In the genomic region with DNA sequence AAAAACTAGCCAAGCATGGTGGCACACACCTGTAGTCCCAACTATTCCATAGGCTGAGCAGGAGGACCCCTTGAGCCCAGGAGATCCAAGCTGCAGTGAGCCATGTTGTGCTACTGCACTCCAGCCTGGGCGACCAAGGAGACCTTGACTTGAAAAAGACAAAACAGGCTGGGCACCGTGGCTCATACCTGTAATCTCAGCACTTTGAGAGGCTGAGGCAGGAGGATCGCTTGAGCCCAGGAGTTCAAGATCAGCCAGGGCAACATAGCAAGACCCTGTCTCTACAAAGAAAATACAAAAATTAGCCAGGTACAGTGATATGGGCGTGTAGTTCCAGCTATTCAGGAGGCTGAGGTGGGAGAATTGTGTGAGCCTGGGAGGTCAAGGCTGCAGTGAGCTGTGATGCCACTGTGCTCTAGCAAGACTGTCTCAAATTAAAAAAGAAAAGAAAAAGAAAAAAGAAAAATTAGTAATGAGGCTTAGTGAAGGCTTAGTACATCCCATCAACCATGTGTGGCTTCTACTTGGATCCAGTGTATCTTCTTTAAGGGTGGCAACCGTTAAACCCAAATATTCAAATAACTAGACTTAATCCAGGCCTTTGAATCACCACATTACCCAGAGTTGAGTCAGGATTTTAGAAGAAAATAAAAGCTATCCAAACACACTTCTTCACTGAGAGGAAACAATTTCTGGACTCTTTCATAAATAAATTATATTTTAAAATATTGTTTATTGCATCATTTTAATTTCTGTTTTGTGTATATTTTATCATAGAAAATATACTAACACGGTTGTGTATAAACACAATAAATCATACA, we compare ENCODE assay signal across 29 cellular contexts.
DNase-seq lines count a peak whose midpoint lies in the region; ATAC-seq and TF ChIP-seq lines count a peak whose summit lies in the region.
"Had no signal": no experiment of that assay in that cellular context is flagged by ENCODE, and none has a peak within 500 bp of the region (broad histone marks: within the 10 kb centered on the region; RNA-seq: fewer than 3 reads in every experiment).

No MANE protein-coding gene starts in this region.

- no peak overlapping the region for H3K4me3 ChIP-seq in AG04450 (ENCODE audit: low read depth, low read length)
- no peak overlapping the region for H3K4me3 ChIP-seq in fibroblast of villous mesenchyme (ENCODE audit: low read depth, low read length)
- H3K4me3 ChIP-seq: right atrium auricular region, SJCRH30, thoracic aorta had no signal

- no peaks in the 10 kb centered on the region for H3K9me3 Mint-ChIP-seq in chondrocyte (ENCODE audit: low read depth)
- H3K9me3 Mint-ChIP-seq: activated B cell treated with CpG ODN at 0.5 μM for 24 hours; activated CD4-positive, alpha-beta T cell treated with anti-CD3 and anti-CD28 coated beads, Interleukin-2, amount 10 ng/mL, durations not matched to agents 7 days and 5 days; neural crest cell; stimulated activated naive CD8-positive, alpha-beta T cell treated with anti-CD3 and anti-CD28 coated beads, Interleukin-15, Interleukin-2, amounts not matched to agents 100 ng/mL and 50 ng/mL, for 24 hours; T-cell had no signal

- peaks cover 7% of the 10 kb centered on the region for H3K4me1 Mint-ChIP-seq in chondrocyte (ENCODE audit: low read depth)

- peaks cover 27% of the 10 kb centered on the region for H3K27me3 Mint-ChIP-seq in chondrocyte (ENCODE audit: low read depth)
- H3K27me3 Mint-ChIP-seq: activated naive CD8-positive, alpha-beta T cell; stimulated activated naive CD8-positive, alpha-beta T cell treated with anti-CD3 and anti-CD28 coated beads, Interleukin-15, Interleukin-2, amounts not matched to agents 100 ng/mL and 50 ng/mL, for 24 hours; T-cell had no signal

- H3K4me3 Mint-ChIP-seq in chondrocyte (ENCODE audit: unreplicated experiment) = no peak overlapping the region
- H3K4me3 Mint-ChIP-seq: activated B cell treated with CpG ODN at 0.5 μM for 24 hours; activated CD4-positive, alpha-beta T cell treated with anti-CD3 and anti-CD28 coated beads, Interleukin-2, amount 10 ng/mL, durations not matched to agents 7 days and 5 days; activated naive CD8-positive, alpha-beta T cell; neural crest cell; stimulated activated naive CD8-positive, alpha-beta T cell treated with anti-CD3 and anti-CD28 coated beads, Interleukin-15, Interleukin-2, amounts not matched to agents 100 ng/mL and 50 ng/mL, for 24 hours; T-cell had no signal

- peak overlapping the region; percentile 11 for H3K27ac ChIP-seq in AG04450 (ENCODE audit: low read depth, low read length)
- H3K27ac ChIP-seq: parathyroid adenoma, right atrium auricular region, SJCRH30, thoracic aorta had no signal

- POLR2A ChIA-PET in AG04450 (lab: Yijun Ruan, JAX) = no interaction called here

- no peak overlapping the region for H3K27ac Mint-ChIP-seq in chondrocyte (ENCODE audit: unreplicated experiment)
- H3K27ac Mint-ChIP-seq: activated B cell treated with CpG ODN at 0.5 μM for 24 hours; activated CD4-positive, alpha-beta T cell treated with anti-CD3 and anti-CD28 coated beads, Interleukin-2, amount 10 ng/mL, durations not matched to agents 7 days and 5 days; activated naive CD8-positive, alpha-beta T cell; stimulated activated naive CD8-positive, alpha-beta T cell treated with anti-CD3 and anti-CD28 coated beads, Interleukin-15, Interleukin-2, amounts not matched to agents 100 ng/mL and 50 ng/mL, for 24 hours; T-cell had no signal

- CTCF ChIA-PET in AG04450 (lab: Charles Lee) = interaction anchor here (1.3 to 1.4 kb wide), 2 partner anchors 31 to 58 kb away, joined by 4 to 7 read pairs; no protein-coding TSS in a partner anchor

- H3K36me3 Mint-ChIP-seq in chondrocyte (ENCODE audit: low read depth) = no peaks in the 10 kb centered on the region
- H3K36me3 Mint-ChIP-seq: activated naive CD8-positive, alpha-beta T cell; T-cell had no signal

- TF ChIP-seq CTCF in AG04450 (IDR thresholded peaks at IDR 0.05; ENCODE audit: low read depth, low read length) = no peak
- TF ChIP-seq CTCF in fibroblast of villous mesenchyme (IDR thresholded peaks at IDR 0.05; ENCODE audit: insufficient read depth, low read depth, low read length) = no peak
- no peak for TF ChIP-seq CTCF in chondrocyte (IDR thresholded peaks at IDR 0.05)

- H3K27me3 ChIP-seq in AG04450 (ENCODE audit: control insufficient read depth, insufficient read depth, low read length) = no peaks in the 10 kb centered on the region
- H3K27me3 ChIP-seq: right atrium auricular region, SJCRH30 had no signal

- DNase-seq in AG04450 (ENCODE audit: low read depth, low spot score) = no peak
- DNase-seq in HCEC 1CT = peak; percentile 81
- peak; percentile 82 for DNase-seq in amniotic epithelial cell (ENCODE audit: low read depth)
- peak; percentile 55 for DNase-seq in fibroblast of villous mesenchyme (ENCODE audit: low read depth)
- no peak for DNase-seq in chondrocyte (ENCODE audit: low spot score)
- DNase-seq: activated B cell treated with CpG ODN at 0.5 μM for 24 hours; activated CD4-positive, alpha-beta T cell treated with anti-CD3 and anti-CD28 coated beads, Interleukin-2, amount 10 ng/mL, durations not matched to agents 7 days and 5 days; activated effector memory CD4-positive, alpha-beta T cell treated with Interleukin-2 at 50 U/mL for 16 hours; activated T-cell treated with anti-CD3 and anti-CD28 coated beads, Interleukin-2, amount 50 U/mL, for 1 hour; DMS153; glutamatergic neuron; mammary epithelial cell; NCI-H1092; NCI-H1694 treated with DMSO at 0.1 percent for 48 hours; NCI-H446 treated with DMSO at 0.1 percent for 48 hours; NCI-H82; SJCRH30; stimulated activated CD8-positive, alpha-beta memory T cell treated with anti-CD3 and anti-CD28 coated beads, Interleukin-4, amount 100 ng/mL, for 48 hours; T-cell had no signal

- H3K9me3 ChIP-seq in AG04450 (ENCODE audit: control insufficient read depth, insufficient read depth, low read length) = peaks cover 2% of the 10 kb centered on the region; the same call in 1 of the 2 replicates
- H3K9me3 ChIP-seq: right atrium auricular region, SJCRH30, thoracic aorta had no signal

- ATAC-seq in GM21515 (IDR thresholded peaks at IDR 0.05; ENCODE audit: unreplicated experiment) (no peak), HG02870 (IDR thresholded peaks at IDR 0.05; ENCODE audit: unreplicated experiment) (no peak), GM18867 (IDR thresholded peaks at IDR 0.05; ENCODE audit: unreplicated experiment) (no peak)
- ATAC-seq: HCT116, T-cell had no signal

Comparison
In these comparisons a context has a peak if more than half of its experiments do, and no peak if none do; other contexts are left out.
1. DNase-seq: peak in HCEC 1CT (single experiment), amniotic epithelial cell (single experiment) and fibroblast of villous mesenchyme (single experiment); none in AG04450 (single experiment) and chondrocyte (single experiment).